In genomic region chr17:80862341-80862969, GRCh38 we compare ENCODE assay signal across 14 cellular contexts.
DNase-seq lines count a peak whose midpoint lies in the region; ATAC-seq, FAIRE-seq and TF ChIP-seq lines count a peak whose summit lies in the region.
"Had no signal": no experiment of that assay in that cellular context is flagged by ENCODE, and none has a peak within 500 bp of the region (broad histone marks: within the 10 kb centered on the region; RNA-seq: fewer than 3 reads in every experiment).

No MANE protein-coding gene starts in this region.

- no peaks in the 10 kb centered on the region for H3K9me3 ChIP-seq in mucosa of descending colon
- H3K9me3 ChIP-seq in GM23248 (ENCODE audit: low read depth), result no peaks in the 10 kb centered on the region
- H3K9me3 ChIP-seq: SK-N-SH, suprapubic skin had no signal

- peak; percentile 39 for DNase-seq in NCI-H82 (lab: John Stamatoyannopoulos, UW)
- DNase-seq in NCI-H82 treated with DMSO at 0.1 percent for 48 hours (lab: John Stamatoyannopoulos, UW; ENCODE audit: unreplicated experiment), result no peak
- DNase-seq in GM12891 (ENCODE audit: insufficient read length, low spot score), result no peak
- DNase-seq in mucosa of descending colon, result peak in 2 of 3 donors; percentile 17 to 44
- DNase-seq in islet precursor cell, result no peak
- DNase-seq in GM23248, result no peak
- DNase-seq: 8988T, NCI-H2227 treated with DMSO at 0.1 percent for 48 hours had no signal

- in situ Hi-C loops in GM23248 (cut with MboI), result no loop called here

- no peaks in the 10 kb centered on the region for H3K79me2 ChIP-seq in GM23248 (ENCODE audit: insufficient read depth)

- H2AFZ ChIP-seq in GM23248, result no peak overlapping the region

- H3K36me3 Mint-ChIP-seq in activated T-helper 17 cell treated with anti-CD3 and anti-CD28 coated beads, Interleukin-2, amount 50 U/mL, for 72 hours (ENCODE audit: low read depth), result peaks cover 69% of the 10 kb centered on the region

- H3K9ac ChIP-seq in GM23248, result no peak overlapping the region
- H3K9ac ChIP-seq: SK-N-SH had no signal

- TF ChIP-seq CTCF in mucosa of descending colon (IDR thresholded peaks at IDR 0.05), result no peak

- 91 to 96% methylated on average over 24 to 25 of the region's 25 CpGs for WGBS in GM23248 (ENCODE audit: low coverage in 1 of 2, low lambda C conversion rate in 2 of 2, missing lambda C conversion rate in 2 of 2), 2 experiments

- no peaks in the 10 kb centered on the region for H3F3A ChIP-seq in GM23248 (ENCODE audit: insufficient read depth)

- H3K36me3 ChIP-seq in mucosa of descending colon (ENCODE audit: low read depth) (no peaks in the 10 kb centered on the region), GM23248 (ENCODE audit: low read depth) (no peaks in the 10 kb centered on the region)
- H3K36me3 ChIP-seq: suprapubic skin had no signal

- H3K27ac ChIP-seq in GM23248, result no peak overlapping the region
- H3K27ac ChIP-seq: C4-2B, suprapubic skin had no signal

- H3K4me1 Mint-ChIP-seq in activated T-helper 17 cell treated with anti-CD3 and anti-CD28 coated beads, Interleukin-2, amount 50 U/mL, for 72 hours, result peaks cover 62% of the 10 kb centered on the region

- H3K9me2 ChIP-seq in GM23248 (ENCODE audit: insufficient read depth), result no peaks in the 10 kb centered on the region
- H3K9me2 ChIP-seq: SK-N-SH had no signal

- peak; percentile 45 for FAIRE-seq in GM12891 (lab: Jason Lieb, UNC)

- intact Hi-C loops in mucosa of descending colon (cut with DNase I, micrococcal nuclease), result loop anchor here in 1 of 2 donors (10.0 kb wide), 1 partner anchor 122 kb away; no protein-coding TSS in a partner anchor

- no peak overlapping the region for H3K4me2 ChIP-seq in GM23248 (ENCODE audit: unreplicated experiment)
- H3K4me2 ChIP-seq: SK-N-SH had no signal

- no peaks in the 10 kb centered on the region for H3K9me3 Mint-ChIP-seq in activated T-helper 17 cell treated with anti-CD3 and anti-CD28 coated beads, Interleukin-2, amount 50 U/mL, for 72 hours

- no peak for TF ChIP-seq POLR2A in GM12891 (IDR thresholded peaks at IDR 0.05; ENCODE audit: low read depth, low read length)

- peak overlapping the region; percentile 78 for H3K27ac Mint-ChIP-seq in activated T-helper 17 cell treated with anti-CD3 and anti-CD28 coated beads, Interleukin-2, amount 50 U/mL, for 72 hours
- H3K27ac Mint-ChIP-seq: progenitor cell of endocrine pancreas had no signal

- no peaks in the 10 kb centered on the region for H3K27me3 Mint-ChIP-seq in activated T-helper 17 cell treated with anti-CD3 and anti-CD28 coated beads, Interleukin-2, amount 50 U/mL, for 72 hours
- H3K27me3 Mint-ChIP-seq: progenitor cell of endocrine pancreas had no signal

- peak overlapping the region; percentile 87 for H3K4me3 Mint-ChIP-seq in activated T-helper 17 cell treated with anti-CD3 and anti-CD28 coated beads, Interleukin-2, amount 50 U/mL, for 72 hours

- no peak for ATAC-seq in activated T-helper 17 cell treated with anti-CD3 and anti-CD28 coated beads, Interleukin-2, amount 50 U/mL, for 72 hours (replicated peaks)
- no peak for ATAC-seq in mucosa of descending colon
- ATAC-seq in HG03442 (IDR thresholded peaks at IDR 0.05; ENCODE audit: unreplicated experiment), result no peak

- H3K27me3 ChIP-seq in GM23248 (replicated peaks; ENCODE audit: insufficient read depth), result no peaks in the 10 kb centered on the region
- H3K27me3 ChIP-seq: suprapubic skin had no signal

- H3K4me1 ChIP-seq in mucosa of descending colon (ENCODE audit: low read depth) (no peaks in the 10 kb centered on the region), GM23248 (ENCODE audit: insufficient read depth) (peaks cover 13% of the 10 kb centered on the region)

- no peaks in the 10 kb centered on the region for H4K20me1 ChIP-seq in GM23248 (ENCODE audit: insufficient read depth)

- no peak overlapping the region for H3K4me3 ChIP-seq in mucosa of descending colon
- H3K4me3 ChIP-seq in GM23248, result no peak overlapping the region
- H3K4me3 ChIP-seq: suprapubic skin had no signal

TF ChIP-seq in GM12891, 5 proteins besides CTCF, POLR2A, EP300 and RAD21:
- TF ChIP-seq SPI1 (IDR thresholded peaks at IDR 0.05; ENCODE audit: low read depth, low read length) (no peak), TAF1 (IDR thresholded peaks at IDR 0.05; ENCODE audit: low read depth, low read length) (no peak), POLR2AphosphoS5 (IDR thresholded peaks at IDR 0.05; ENCODE audit: low read depth, low read length) (no peak), POU2F2 (IDR thresholded peaks at IDR 0.05; ENCODE audit: low read depth, low read length) (no peak), PAX5 (IDR thresholded peaks at IDR 0.05; ENCODE audit: insufficient read depth, low read length, severe bottlenecking) (no peak)

Comparison
In these comparisons a context has a peak if more than half of its experiments do, and no peak if none do; other contexts are left out.
1. DNase-seq: peak in NCI-H82 (single experiment) and mucosa of descending colon (2 of 3); none in NCI-H82 treated with DMSO at 0.1 percent for 48 hours (single experiment), GM12891 (single experiment), islet precursor cell (single experiment) and GM23248 (single experiment).